1 cellular context compared by ENCODE assay signal in the genomic region with DNA sequence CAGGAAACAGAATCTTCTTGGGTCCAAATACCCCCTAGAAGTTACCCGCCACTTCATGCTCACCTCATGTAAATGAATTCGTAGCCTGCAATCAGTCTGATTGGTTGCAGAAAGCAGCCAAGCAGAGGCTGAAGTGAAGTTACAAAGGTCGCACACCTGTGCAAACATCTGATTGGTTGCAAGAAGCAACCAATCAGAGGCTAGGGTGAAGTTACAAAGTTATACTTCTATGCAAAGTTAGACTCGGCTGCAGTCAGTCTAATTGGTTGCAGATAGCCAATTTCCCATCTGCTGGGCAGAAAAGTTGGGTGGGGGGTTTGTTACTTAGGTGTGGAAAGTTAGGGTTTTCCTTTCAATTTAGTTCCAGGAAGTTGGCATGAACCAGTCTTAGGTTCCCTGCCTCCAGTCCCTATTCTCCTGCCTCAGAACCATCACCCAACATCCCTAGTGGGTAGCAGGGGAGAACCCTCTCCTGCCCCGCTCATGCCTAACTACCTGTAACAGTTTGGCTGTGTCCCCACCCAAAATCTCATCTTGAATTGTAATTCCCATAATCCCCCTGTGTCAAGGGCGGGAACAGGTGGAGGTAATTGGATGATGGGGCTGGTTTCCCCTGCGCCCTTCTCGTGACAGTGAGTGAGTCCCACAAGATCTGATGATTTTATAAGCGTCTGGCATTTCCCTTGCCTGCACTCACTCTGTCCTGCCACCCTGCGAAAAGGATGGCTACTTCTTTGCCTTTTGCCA.
TF ChIP-seq lines count a peak whose summit lies in the region.

No MANE protein-coding gene starts in this region.

TF ChIP-seq in IMR-90, 13 proteins besides CTCF, POLR2A, EP300 and RAD21 (continued from another document):
- TF ChIP-seq BHLHE40 (IDR thresholded peaks at IDR 0.05; ENCODE audit: low read depth, low read length) (no peak), CHD1 (IDR thresholded peaks at IDR 0.05; ENCODE audit: low read depth, low read length) (no peak)
